In the genomic region with DNA sequence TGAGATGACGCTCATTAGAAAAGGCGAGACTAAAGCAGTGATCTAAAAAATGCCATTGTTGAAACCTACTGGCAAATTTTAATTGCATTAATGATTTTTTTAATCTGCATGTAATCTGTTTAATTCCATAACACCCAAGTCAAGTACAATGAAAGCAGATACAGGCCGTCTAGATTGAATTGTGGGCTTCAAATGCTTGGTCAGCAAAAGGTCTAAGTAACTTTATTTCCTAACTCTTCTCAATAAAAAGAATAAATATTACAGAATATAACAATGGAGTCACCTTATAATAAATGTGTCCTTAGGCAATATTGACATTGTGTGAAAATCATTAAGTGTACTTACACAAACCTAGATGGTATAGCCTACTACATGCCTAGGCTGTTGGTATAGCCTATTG, we compare ENCODE assay signal across 15 cellular contexts. TPM values are rescaled to one million over a fixed set of nuclear protein-coding genes. Genes with fewer than 3 reads are reported as not detected.
DNase-seq lines count a peak whose midpoint lies in the region; ATAC-seq and TF ChIP-seq lines count a peak whose summit lies in the region.
"Had no signal": no experiment of that assay in that cellular context is flagged by ENCODE, and none has a peak within 500 bp of the region (broad histone marks: within the 10 kb centered on the region; RNA-seq: fewer than 3 reads in every experiment).

No MANE protein-coding gene starts in this region.

- H3K4me2 ChIP-seq in BLaER1 (peak overlapping the region; percentile 72), PC-3 (ENCODE audit: low read length) (no peak overlapping the region)
- H3K4me2 ChIP-seq: GM23338 had no signal

- BruUV-seq in Calu3 (replicated peaks; lab: Mats Ljungman, UMichigan): no TSS peak
- BruUV-seq in PC-3 (replicated peaks; lab: Mats Ljungman, UMichigan): no TSS peak

- H3K79me2 ChIP-seq in PC-3 (ENCODE audit: low read length): no peaks in the 10 kb centered on the region

- H3K4me3 ChIP-seq in BLaER1 (peak overlapping the region; percentile 23; the same call in 1 of the 2 replicates), PC-3 (ENCODE audit: low read length) (no peak overlapping the region), esophagus squamous epithelium (no peak overlapping the region)
- H3K4me3 ChIP-seq: GM23338 had no signal

- H3K27me3 ChIP-seq in BLaER1 (no peaks in the 10 kb centered on the region), PC-3 (ENCODE audit: low read length) (no peaks in the 10 kb centered on the region), esophagus squamous epithelium (no peaks in the 10 kb centered on the region)

- no peaks in the 10 kb centered on the region for H3K27me3 Mint-ChIP-seq in Calu3 (ENCODE audit: unreplicated experiment)
- H3K27me3 Mint-ChIP-seq in osteocyte (ENCODE audit: unreplicated experiment): no peaks in the 10 kb centered on the region

- H3K9me3 ChIP-seq in BLaER1 (no peaks in the 10 kb centered on the region), PC-3 (ENCODE audit: low read length) (no peaks in the 10 kb centered on the region), esophagus squamous epithelium (no peaks in the 10 kb centered on the region)

- H3K27ac ChIP-seq in BLaER1: peak overlapping the region; percentile 60
- H3K27ac ChIP-seq in PC-3 (ENCODE audit: low read length): no peak overlapping the region
- no peak overlapping the region for H3K27ac ChIP-seq in esophagus squamous epithelium

- no peak for ATAC-seq in PC-3
- no peak for ATAC-seq in HG02885 (IDR thresholded peaks at IDR 0.05; ENCODE audit: poor library complexity, unreplicated experiment)
- ATAC-seq in HG03280 (IDR thresholded peaks at IDR 0.05; ENCODE audit: unreplicated experiment): no peak
- ATAC-seq: CD8-positive, alpha-beta T cell; GM23338 had no signal

- H3K9me2 ChIP-seq in PC-3 (replicated peaks; ENCODE audit: low read length): no peaks in the 10 kb centered on the region

- H3K36me3 ChIP-seq in BLaER1: no peaks in the 10 kb centered on the region
- no peaks in the 10 kb centered on the region for H3K36me3 ChIP-seq in PC-3 (ENCODE audit: low read depth, low read length)
- H3K36me3 ChIP-seq in esophagus squamous epithelium: no peaks in the 10 kb centered on the region

- WGBS in esophagus squamous epithelium, 2 donors: 54 to 57% methylated on average over 3 of the region's 3 CpGs

- H3K4me1 ChIP-seq in BLaER1 (peaks cover 25% of the 10 kb centered on the region), PC-3 (ENCODE audit: insufficient read depth, low read length) (peaks cover 38% of the 10 kb centered on the region), esophagus squamous epithelium (no peaks in the 10 kb centered on the region)

- H3K4me1 Mint-ChIP-seq in Calu3 (ENCODE audit: low read depth, unreplicated experiment) (peaks cover 37% of the 10 kb centered on the region), osteocyte (ENCODE audit: unreplicated experiment) (peaks cover 27% of the 10 kb centered on the region)

- H3K9me3 Mint-ChIP-seq in Calu3 (ENCODE audit: low read depth, unreplicated experiment) (peaks cover 1% of the 10 kb centered on the region), osteocyte (ENCODE audit: unreplicated experiment) (no peaks in the 10 kb centered on the region)
- H3K9me3 Mint-ChIP-seq: CD8-positive, alpha-beta T cell; GM23338 had no signal

- H3K4me3 Mint-ChIP-seq in Calu3 (ENCODE audit: low read depth, unreplicated experiment) (peak overlapping the region; percentile 43), osteocyte (ENCODE audit: unreplicated experiment) (no peak overlapping the region)
- H3K4me3 Mint-ChIP-seq: CD8-positive, alpha-beta T cell; GM23338 had no signal

- H2AFZ ChIP-seq in PC-3 (ENCODE audit: low read length): 0 out of 2 replicates have a peak overlapping the region, but pooled peaks have one; percentile 1
- H2AFZ ChIP-seq: GM23338 had no signal

- H3F3A ChIP-seq in PC-3 (ENCODE audit: low read length, unreplicated experiment): no peaks in the 10 kb centered on the region

- TF ChIP-seq CTCF in Calu3 (IDR thresholded peaks at IDR 0.05; ENCODE audit: unreplicated experiment) (no peak), PC-3 (conservative IDR thresholded peaks at IDR 0.05; ENCODE audit: low read depth, low read length) (no peak), osteocyte (IDR thresholded peaks at IDR 0.05) (no peak), esophagus squamous epithelium (IDR thresholded peaks at IDR 0.05) (no peak)

- H3K9ac ChIP-seq in BLaER1 (peak overlapping the region; percentile 35), PC-3 (ENCODE audit: low read length) (no peak overlapping the region)

- DNase-seq in Calu3 (no peak), PC-3 (no peak), osteocyte (ENCODE audit: extremely low spot score, unreplicated experiment) (no peak), esophagus squamous epithelium (lab: John Stamatoyannopoulos, UW) (no peak), erythroblast (lab: John Stamatoyannopoulos, UW) (no peak)
- DNase-seq: AML-193; CD8-positive, alpha-beta T cell; DND-41; GDM1; HCEC 1CT; KG1 had no signal

- POLR2A ChIA-PET in PC-3 (lab: Charles Lee; ENCODE audit: unreplicated experiment): no interaction called here

- CTCF ChIA-PET in Calu3 (lab: Charles Lee): no interaction called here
- CTCF ChIA-PET in PC-3 (lab: Charles Lee): no interaction called here

- no peaks in the 10 kb centered on the region for H3K36me3 Mint-ChIP-seq in Calu3 (ENCODE audit: insufficient read depth, unreplicated experiment)
- H3K36me3 Mint-ChIP-seq in osteocyte (ENCODE audit: unreplicated experiment): peaks cover 59% of the 10 kb centered on the region
- H3K36me3 Mint-ChIP-seq: CD8-positive, alpha-beta T cell had no signal

- TF ChIP-seq POLR2A in esophagus squamous epithelium (IDR thresholded peaks at IDR 0.05) (no peak), erythroblast (IDR thresholded peaks at IDR 0.05; ENCODE audit: low read length) (no peak)

- intact Hi-C loops in Calu3 (cut with micrococcal nuclease; ENCODE audit: unreplicated experiment): no loop called here
- intact Hi-C loops in PC-3 (cut with micrococcal nuclease): loop anchor here (5.0 kb wide), 1 partner anchor 58 kb away; no protein-coding TSS in a partner anchor
- intact Hi-C loops in esophagus squamous epithelium (cut with DNase I): no loop called here

- H3K27ac Mint-ChIP-seq in Calu3 (ENCODE audit: unreplicated experiment) (peak overlapping the region; percentile 48), osteocyte (ENCODE audit: unreplicated experiment) (peak overlapping the region; percentile 75)
- H3K27ac Mint-ChIP-seq: CD8-positive, alpha-beta T cell; GM23338 had no signal

- H4K20me1 ChIP-seq in BLaER1 (no peaks in the 10 kb centered on the region), PC-3 (ENCODE audit: low read length) (no peaks in the 10 kb centered on the region)

RNA-seq across cellular contexts. Expression of gene PDE1C, which starts 20.6 kb away (rescaled TPM):
- 25.1 and 34.0 TPM in 2 replicates for total RNA-seq in Calu3 (2022)
- total RNA-seq in PC-3 (2014; rRNA removed): 14.1 and 14.4 TPM in 2 replicates
- 187 and 193 TPM in 2 replicates for total RNA-seq in osteocyte
- total RNA-seq in esophagus squamous epithelium: 10 to 100 TPM in 1 of 4 donors, 1 to 10 TPM in 1, under 1 TPM in 2; 0.19 to 14.5 (median 2.9) TPM
- total RNA-seq: CD8-positive, alpha-beta T cell had no signal
